1 cellular context compared by ENCODE assay signal in the genomic region with DNA sequence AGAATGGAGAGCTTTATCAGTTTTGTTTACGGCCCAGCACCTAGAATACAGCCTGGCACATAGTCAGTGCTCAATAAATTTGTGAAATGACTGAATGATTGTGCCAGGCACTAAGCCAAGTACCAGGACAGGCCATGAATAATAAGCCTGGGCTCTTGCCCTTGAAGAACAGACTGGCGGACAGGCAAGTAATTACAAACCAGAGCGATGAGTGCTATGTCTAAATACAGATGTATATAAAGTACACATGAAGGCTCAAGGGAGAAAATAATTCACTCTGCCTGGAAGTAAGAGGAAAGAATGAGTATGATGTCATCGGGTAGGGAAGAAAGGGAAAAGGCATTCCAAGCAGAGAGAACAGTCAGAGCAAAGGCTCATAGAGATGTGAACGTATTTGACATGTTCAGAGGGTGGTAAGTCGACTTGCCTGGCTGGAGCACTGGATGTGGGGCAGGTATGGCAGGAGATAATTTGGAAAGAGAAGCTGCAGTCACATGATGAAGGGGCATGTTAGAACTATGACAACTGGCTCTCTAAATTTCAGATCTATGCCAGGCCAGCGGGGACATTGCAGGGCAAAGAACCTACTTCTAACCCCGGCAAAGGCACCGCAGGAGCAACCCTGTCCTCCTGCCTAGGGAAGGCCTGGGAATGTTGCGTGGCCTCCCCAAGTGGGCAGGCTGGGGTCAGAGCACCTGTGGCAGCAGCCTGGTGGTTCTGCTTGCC.
TF ChIP-seq lines count a peak whose summit lies in the region.

No MANE protein-coding gene starts in this region.

TF ChIP-seq in WTC11, 78 proteins besides CTCF, POLR2A, EP300 and RAD21 (continued from another document):
- TF ChIP-seq, protein P1, sequence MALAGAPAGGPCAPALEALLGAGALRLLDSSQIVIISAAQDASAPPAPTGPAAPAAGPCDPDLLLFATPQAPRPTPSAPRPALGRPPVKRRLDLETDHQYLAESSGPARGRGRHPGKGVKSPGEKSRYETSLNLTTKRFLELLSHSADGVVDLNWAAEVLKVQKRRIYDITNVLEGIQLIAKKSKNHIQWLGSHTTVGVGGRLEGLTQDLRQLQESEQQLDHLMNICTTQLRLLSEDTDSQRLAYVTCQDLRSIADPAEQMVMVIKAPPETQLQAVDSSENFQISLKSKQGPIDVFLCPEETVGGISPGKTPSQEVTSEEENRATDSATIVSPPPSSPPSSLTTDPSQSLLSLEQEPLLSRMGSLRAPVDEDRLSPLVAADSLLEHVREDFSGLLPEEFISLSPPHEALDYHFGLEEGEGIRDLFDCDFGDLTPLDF (CRISPR knock-in tag; IDR thresholded peaks at IDR 0.05), result no peak
- TF ChIP-seq, protein P2, sequence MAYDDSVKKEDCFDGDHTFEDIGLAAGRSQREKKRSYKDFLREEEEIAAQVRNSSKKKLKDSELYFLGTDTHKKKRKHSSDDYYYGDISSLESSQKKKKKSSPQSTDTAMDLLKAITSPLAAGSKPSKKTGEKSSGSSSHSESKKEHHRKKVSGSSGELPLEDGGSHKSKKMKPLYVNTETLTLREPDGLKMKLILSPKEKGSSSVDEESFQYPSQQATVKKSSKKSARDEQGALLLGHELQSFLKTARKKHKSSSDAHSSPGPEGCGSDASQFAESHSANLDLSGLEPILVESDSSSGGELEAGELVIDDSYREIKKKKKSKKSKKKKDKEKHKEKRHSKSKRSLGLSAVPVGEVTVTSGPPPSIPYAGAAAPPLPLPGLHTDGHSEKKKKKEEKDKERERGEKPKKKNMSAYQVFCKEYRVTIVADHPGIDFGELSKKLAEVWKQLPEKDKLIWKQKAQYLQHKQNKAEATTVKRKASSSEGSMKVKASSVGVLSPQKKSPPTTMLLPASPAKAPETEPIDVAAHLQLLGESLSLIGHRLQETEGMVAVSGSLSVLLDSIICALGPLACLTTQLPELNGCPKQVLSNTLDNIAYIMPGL (CRISPR knock-in tag; IDR thresholded peaks at IDR 0.05), result no peak
- TF ChIP-seq, protein P3, sequence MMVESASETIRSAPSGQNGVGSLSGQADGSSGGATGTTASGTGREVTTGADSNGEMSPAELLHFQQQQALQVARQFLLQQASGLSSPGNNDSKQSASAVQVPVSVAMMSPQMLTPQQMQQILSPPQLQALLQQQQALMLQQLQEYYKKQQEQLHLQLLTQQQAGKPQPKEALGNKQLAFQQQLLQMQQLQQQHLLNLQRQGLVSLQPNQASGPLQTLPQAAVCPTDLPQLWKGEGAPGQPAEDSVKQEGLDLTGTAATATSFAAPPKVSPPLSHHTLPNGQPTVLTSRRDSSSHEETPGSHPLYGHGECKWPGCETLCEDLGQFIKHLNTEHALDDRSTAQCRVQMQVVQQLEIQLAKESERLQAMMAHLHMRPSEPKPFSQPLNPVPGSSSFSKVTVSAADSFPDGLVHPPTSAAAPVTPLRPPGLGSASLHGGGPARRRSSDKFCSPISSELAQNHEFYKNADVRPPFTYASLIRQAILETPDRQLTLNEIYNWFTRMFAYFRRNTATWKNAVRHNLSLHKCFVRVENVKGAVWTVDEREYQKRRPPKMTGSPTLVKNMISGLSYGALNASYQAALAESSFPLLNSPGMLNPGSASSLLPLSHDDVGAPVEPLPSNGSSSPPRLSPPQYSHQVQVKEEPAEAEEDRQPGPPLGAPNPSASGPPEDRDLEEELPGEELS (CRISPR knock-in tag; IDR thresholded peaks at IDR 0.05), result no peak
- no peak for TF ChIP-seq ZBTB21 (CRISPR knock-in tag; IDR thresholded peaks at IDR 0.05; ENCODE audit: borderline replicate concordance)
- TF ChIP-seq ZNF219 (CRISPR knock-in tag; IDR thresholded peaks at IDR 0.05; ENCODE audit: borderline replicate concordance), result no peak
